Comparison of ENCODE assay signal across 2 cellular contexts in genomic region chr2:151729416-151729811, GRCh38.
TF ChIP-seq lines count a peak whose summit lies in the region.

No MANE protein-coding gene starts in this region.

TF ChIP-seq in GM12878, 131 proteins besides CTCF, POLR2A, EP300 and RAD21 (continued from another document):
- TF ChIP-seq CHD4 (IDR thresholded peaks at IDR 0.05) = no peak
- no peak for TF ChIP-seq ASH2L (IDR thresholded peaks at IDR 0.05; ENCODE audit: borderline replicate concordance, low read depth)
- no peak for TF ChIP-seq ZNF274 (IDR thresholded peaks at IDR 0.05; ENCODE audit: insufficient read depth, insufficient read length)
- TF ChIP-seq NFIC (IDR thresholded peaks at IDR 0.05; ENCODE audit: low read depth, low read length) = no peak
- TF ChIP-seq, protein P1, sequence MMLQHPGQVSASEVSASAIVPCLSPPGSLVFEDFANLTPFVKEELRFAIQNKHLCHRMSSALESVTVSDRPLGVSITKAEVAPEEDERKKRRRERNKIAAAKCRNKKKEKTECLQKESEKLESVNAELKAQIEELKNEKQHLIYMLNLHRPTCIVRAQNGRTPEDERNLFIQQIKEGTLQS (IDR thresholded peaks at IDR 0.05; ENCODE audit: borderline replicate concordance, extremely low read depth, low read depth, low read length) = no peak
- TF ChIP-seq, protein P2, sequence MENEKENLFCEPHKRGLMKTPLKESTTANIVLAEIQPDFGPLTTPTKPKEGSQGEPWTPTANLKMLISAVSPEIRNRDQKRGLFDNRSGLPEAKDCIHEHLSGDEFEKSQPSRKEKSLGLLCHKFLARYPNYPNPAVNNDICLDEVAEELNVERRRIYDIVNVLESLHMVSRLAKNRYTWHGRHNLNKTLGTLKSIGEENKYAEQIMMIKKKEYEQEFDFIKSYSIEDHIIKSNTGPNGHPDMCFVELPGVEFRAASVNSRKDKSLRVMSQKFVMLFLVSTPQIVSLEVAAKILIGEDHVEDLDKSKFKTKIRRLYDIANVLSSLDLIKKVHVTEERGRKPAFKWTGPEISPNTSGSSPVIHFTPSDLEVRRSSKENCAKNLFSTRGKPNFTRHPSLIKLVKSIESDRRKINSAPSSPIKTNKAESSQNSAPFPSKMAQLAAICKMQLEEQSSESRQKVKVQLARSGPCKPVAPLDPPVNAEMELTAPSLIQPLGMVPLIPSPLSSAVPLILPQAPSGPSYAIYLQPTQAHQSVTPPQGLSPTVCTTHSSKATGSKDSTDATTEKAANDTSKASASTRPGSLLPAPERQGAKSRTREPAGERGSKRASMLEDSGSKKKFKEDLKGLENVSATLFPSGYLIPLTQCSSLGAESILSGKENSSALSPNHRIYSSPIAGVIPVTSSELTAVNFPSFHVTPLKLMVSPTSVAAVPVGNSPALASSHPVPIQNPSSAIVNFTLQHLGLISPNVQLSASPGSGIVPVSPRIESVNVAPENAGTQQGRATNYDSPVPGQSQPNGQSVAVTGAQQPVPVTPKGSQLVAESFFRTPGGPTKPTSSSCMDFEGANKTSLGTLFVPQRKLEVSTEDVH (IDR thresholded peaks at IDR 0.05; ENCODE audit: low read depth, partially characterized antibody) = no peak
- no peak for TF ChIP-seq CBX5 (IDR thresholded peaks at IDR 0.05; ENCODE audit: low read depth)
- no peak for TF ChIP-seq TARDBP (IDR thresholded peaks at IDR 0.05; ENCODE audit: borderline replicate concordance)
- no peak for TF ChIP-seq CBFB (IDR thresholded peaks at IDR 0.05; ENCODE audit: low read depth)
- no peak for TF ChIP-seq KAT2A (conservative IDR thresholded peaks at IDR 0.05; ENCODE audit: control insufficient read depth, low read depth, low read length)
- TF ChIP-seq TBL1XR1 (IDR thresholded peaks at IDR 0.05; ENCODE audit: low read depth, low read length) = no peak
- TF ChIP-seq ZNF24 (IDR thresholded peaks at IDR 0.05) = no peak
- TF ChIP-seq FOXM1 (IDR thresholded peaks at IDR 0.05; ENCODE audit: low read depth, low read length) = no peak

TF ChIP-seq in neural cell, 6 proteins besides CTCF, POLR2A, EP300 and RAD21:
- TF ChIP-seq, protein P3, sequence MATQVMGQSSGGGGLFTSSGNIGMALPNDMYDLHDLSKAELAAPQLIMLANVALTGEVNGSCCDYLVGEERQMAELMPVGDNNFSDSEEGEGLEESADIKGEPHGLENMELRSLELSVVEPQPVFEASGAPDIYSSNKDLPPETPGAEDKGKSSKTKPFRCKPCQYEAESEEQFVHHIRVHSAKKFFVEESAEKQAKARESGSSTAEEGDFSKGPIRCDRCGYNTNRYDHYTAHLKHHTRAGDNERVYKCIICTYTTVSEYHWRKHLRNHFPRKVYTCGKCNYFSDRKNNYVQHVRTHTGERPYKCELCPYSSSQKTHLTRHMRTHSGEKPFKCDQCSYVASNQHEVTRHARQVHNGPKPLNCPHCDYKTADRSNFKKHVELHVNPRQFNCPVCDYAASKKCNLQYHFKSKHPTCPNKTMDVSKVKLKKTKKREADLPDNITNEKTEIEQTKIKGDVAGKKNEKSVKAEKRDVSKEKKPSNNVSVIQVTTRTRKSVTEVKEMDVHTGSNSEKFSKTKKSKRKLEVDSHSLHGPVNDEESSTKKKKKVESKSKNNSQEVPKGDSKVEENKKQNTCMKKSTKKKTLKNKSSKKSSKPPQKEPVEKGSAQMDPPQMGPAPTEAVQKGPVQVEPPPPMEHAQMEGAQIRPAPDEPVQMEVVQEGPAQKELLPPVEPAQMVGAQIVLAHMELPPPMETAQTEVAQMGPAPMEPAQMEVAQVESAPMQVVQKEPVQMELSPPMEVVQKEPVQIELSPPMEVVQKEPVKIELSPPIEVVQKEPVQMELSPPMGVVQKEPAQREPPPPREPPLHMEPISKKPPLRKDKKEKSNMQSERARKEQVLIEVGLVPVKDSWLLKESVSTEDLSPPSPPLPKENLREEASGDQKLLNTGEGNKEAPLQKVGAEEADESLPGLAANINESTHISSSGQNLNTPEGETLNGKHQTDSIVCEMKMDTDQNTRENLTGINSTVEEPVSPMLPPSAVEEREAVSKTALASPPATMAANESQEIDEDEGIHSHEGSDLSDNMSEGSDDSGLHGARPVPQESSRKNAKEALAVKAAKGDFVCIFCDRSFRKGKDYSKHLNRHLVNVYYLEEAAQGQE (IDR thresholded peaks at IDR 0.05; ENCODE audit: borderline replicate concordance) = no peak
- no peak for TF ChIP-seq TAF1 (IDR thresholded peaks at IDR 0.05; ENCODE audit: low read depth)
- TF ChIP-seq MXI1 (conservative IDR thresholded peaks at IDR 0.05; ENCODE audit: poor library complexity, severe bottlenecking) = no peak
- TF ChIP-seq POLR2AphosphoS5 (IDR thresholded peaks at IDR 0.05) = no peak
- TF ChIP-seq SMC3 (conservative IDR thresholded peaks at IDR 0.05; ENCODE audit: poor library complexity) = no peak
- no peak for TF ChIP-seq EZH2 (IDR thresholded peaks at IDR 0.05; ENCODE audit: borderline replicate concordance, insufficient read depth, low read length, poor library complexity, severe bottlenecking)
TF ChIP-seq in neural cell: peak in this region for 0.
